Comparison of ENCODE assay signal across 10 cellular contexts in the genomic region with DNA sequence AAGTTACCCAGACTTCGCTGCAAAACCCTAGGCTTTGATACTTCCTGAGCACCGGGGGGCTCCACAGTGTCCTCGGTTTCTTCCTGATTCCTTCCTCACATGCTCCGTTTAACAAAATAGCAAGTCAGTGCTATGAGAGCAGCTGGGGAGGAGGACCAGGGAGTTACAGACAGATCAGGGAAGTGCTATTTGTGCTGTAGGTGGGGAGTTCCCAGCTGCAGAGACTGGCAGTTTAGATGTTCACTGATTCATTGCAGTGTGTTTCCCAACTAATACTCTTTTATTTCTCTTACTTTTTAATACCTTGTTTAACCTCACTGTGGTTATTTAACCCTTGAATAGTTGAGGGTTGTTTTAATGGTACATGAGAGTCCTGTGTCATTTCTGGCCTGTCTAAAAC. TPM values are rescaled to one million over a fixed set of nuclear protein-coding genes. Genes with fewer than 3 reads are reported as not detected.
DNase-seq lines count a peak whose midpoint lies in the region; ATAC-seq, FAIRE-seq and TF ChIP-seq lines count a peak whose summit lies in the region.
"Not testable (repeated sequence)": the region's sequence is repeated elsewhere in the genome, so short reads cannot be mapped to it uniquely, and the experiment has no call there.
"Had no signal": no experiment of that assay in that cellular context is flagged by ENCODE, and none has a peak within 500 bp of the region (broad histone marks: within the 10 kb centered on the region; RNA-seq: fewer than 3 reads in every experiment).

No MANE protein-coding gene starts in this region.

- peak; percentile 44; the same call in 2 of the 3 replicates for ATAC-seq in DND-41 (ENCODE audit: insufficient read depth, low read depth)
- ATAC-seq in GM18868 (IDR thresholded peaks at IDR 0.05; ENCODE audit: unreplicated experiment) = peak; percentile 85
- ATAC-seq in HG02610 (IDR thresholded peaks at IDR 0.05; ENCODE audit: unreplicated experiment) = peak; percentile 64
- peak; percentile 51 for ATAC-seq in activated CD8-positive, alpha-beta T cell treated with anti-CD3 and anti-CD28 coated beads for 36 hours
- ATAC-seq in GM12878 = peak; percentile 44; the same call in 2 of the 3 replicates
- ATAC-seq in stimulated activated naive CD8-positive, alpha-beta T cell treated with anti-CD3 and anti-CD28 coated beads, Interleukin-15, amount 100 ng/mL, for 72 hours = peak; percentile 48

- not testable (repeated sequence) for H3K4me1 Mint-ChIP-seq in activated CD8-positive, alpha-beta T cell treated with anti-CD3 and anti-CD28 coated beads for 36 hours (ENCODE audit: low read depth); stimulated activated naive CD8-positive, alpha-beta T cell treated with anti-CD3 and anti-CD28 coated beads, Interleukin-15, amount 100 ng/mL, for 72 hours

- not testable (repeated sequence) for H3K27ac Mint-ChIP-seq in activated CD8-positive, alpha-beta T cell treated with anti-CD3 and anti-CD28 coated beads for 36 hours; stimulated activated naive CD8-positive, alpha-beta T cell treated with anti-CD3 and anti-CD28 coated beads, Interleukin-15, amount 100 ng/mL, for 72 hours

- FAIRE-seq in GM12878 (lab: Jason Lieb, UNC) = not testable (repeated sequence)

- not testable (repeated sequence) for H3K4me3 ChIP-seq in DND-41 (ENCODE audit: low read depth in 1 of 2, low read length in 2 of 2); GM12878

- RAD21 ChIA-PET in GM12878 (lab: Charles Lee; ENCODE audit: unreplicated experiment) = not testable (repeated sequence)

- DNase-seq in DND-41; activated CD8-positive, alpha-beta T cell treated with anti-CD3 and anti-CD28 coated beads for 36 hours; GM12878 (ENCODE audit: low read depth, low spot score); stimulated activated naive CD8-positive, alpha-beta T cell treated with anti-CD3 and anti-CD28 coated beads, Interleukin-15, amount 100 ng/mL, for 72 hours: not testable (repeated sequence)

- not testable (repeated sequence) for H3K4me2 ChIP-seq in DND-41 (ENCODE audit: insufficient read depth, low read length); GM12878 (ENCODE audit: control insufficient read depth, insufficient read depth)

- not testable (repeated sequence) for H3K4me3 Mint-ChIP-seq in activated CD8-positive, alpha-beta T cell treated with anti-CD3 and anti-CD28 coated beads for 36 hours; stimulated activated naive CD8-positive, alpha-beta T cell treated with anti-CD3 and anti-CD28 coated beads, Interleukin-15, amount 100 ng/mL, for 72 hours

- not testable (repeated sequence) for TF ChIP-seq EP300 in GM12878 (IDR thresholded peaks at IDR 0.05; ENCODE audit: borderline replicate concordance in 1 of 2, control insufficient read depth in 1 of 2, low read depth in 2 of 2, low read length in 2 of 2)

- H3K36me3 ChIP-seq in DND-41 (ENCODE audit: insufficient read depth, low read length); GM12878 (ENCODE audit: control insufficient read depth in 2 of 2, insufficient read depth in 2 of 2, low read length in 1 of 2): not testable (repeated sequence)

- not testable (repeated sequence) for H3K27me3 ChIP-seq in DND-41 (ENCODE audit: insufficient read depth, low read length, poor library complexity); GM12878 (replicated peaks in 1 of 2; ENCODE audit: control insufficient read depth in 2 of 2, insufficient read depth in 2 of 2, low read length in 1 of 2)

- BruUV-seq in GM12878 (replicated peaks; lab: Mats Ljungman, UMichigan) = not testable (repeated sequence)

- H4K20me1 ChIP-seq in DND-41 (ENCODE audit: insufficient read depth, low read length); GM12878 (ENCODE audit: control insufficient read depth, insufficient read depth): not testable (repeated sequence)

- H2AFZ ChIP-seq in DND-41 (ENCODE audit: low read depth, low read length); GM12878 (ENCODE audit: control insufficient read depth, low read depth, low read length): not testable (repeated sequence)

- CTCF ChIA-PET in activated CD8-positive, alpha-beta T cell treated with anti-CD3 and anti-CD28 coated beads for 36 hours (lab: Charles Lee); GM12878 (lab: Yijun Ruan, JAX): not testable (repeated sequence)

- not testable (repeated sequence) for H3K9me3 Mint-ChIP-seq in activated CD8-positive, alpha-beta T cell treated with anti-CD3 and anti-CD28 coated beads for 36 hours; stimulated activated naive CD8-positive, alpha-beta T cell treated with anti-CD3 and anti-CD28 coated beads, Interleukin-15, amount 100 ng/mL, for 72 hours

- not testable (repeated sequence) for TF ChIP-seq RAD21 in GM12878 (IDR thresholded peaks at IDR 0.05; ENCODE audit: insufficient read depth, low read depth, low read length)

- WGBS in GM12878 (ENCODE audit: insufficient coverage, insufficient replicate concordance, low lambda C conversion rate, missing lambda C conversion rate) = no CpG with 5 or more reads among the region's 4 CpGs

- in situ Hi-C loops in GM12878 (cut with MboI) = not testable (repeated sequence)

- intact Hi-C loops in activated CD8-positive, alpha-beta T cell treated with anti-CD3 and anti-CD28 coated beads for 36 hours (cut with micrococcal nuclease); GM12878 (cut with micrococcal nuclease; ENCODE audit: unreplicated experiment): not testable (repeated sequence)

- not testable (repeated sequence) for TF ChIP-seq CTCF in DND-41 (IDR thresholded peaks at IDR 0.05; ENCODE audit: borderline replicate concordance, extremely low read depth, low read length, poor library complexity, severe bottlenecking); activated CD8-positive, alpha-beta T cell treated with anti-CD3 and anti-CD28 coated beads for 36 hours (IDR thresholded peaks at IDR 0.05); GM12878 (IDR thresholded peaks at IDR 0.05 in 2 of 3, conservative IDR thresholded peaks at IDR 0.05 in 1 of 3; ENCODE audit: control insufficient read depth in 2 of 3, extremely low read depth in 1 of 3, insufficient read depth in 1 of 3, low read depth in 3 of 3, low read length in 3 of 3)

- SMC1A ChIA-PET in GM12878 (lab: Charles Lee; ENCODE audit: uncharacterized antibody, unreplicated experiment) = not testable (repeated sequence)

- not testable (repeated sequence) for H3K79me2 ChIP-seq in DND-41 (ENCODE audit: insufficient read depth, low read length); GM12878 (ENCODE audit: control insufficient read depth, insufficient read depth, low read length)

- H3K27ac ChIP-seq in DND-41 (ENCODE audit: low read length); GM12878 (ENCODE audit: control insufficient read depth, insufficient read depth): not testable (repeated sequence)

- H3K9me3 ChIP-seq in DND-41 (ENCODE audit: insufficient read depth, low read length, severe bottlenecking); GM12878 (replicated peaks; ENCODE audit: control insufficient read depth, insufficient read depth, low read length): not testable (repeated sequence)

- POLR2A ChIA-PET in activated CD8-positive, alpha-beta T cell treated with anti-CD3 and anti-CD28 coated beads for 36 hours (lab: Charles Lee); GM12878 (lab: Charles Lee): not testable (repeated sequence)

- H3K9ac ChIP-seq in DND-41 (ENCODE audit: low read depth, low read length); GM12878 (ENCODE audit: control insufficient read depth, insufficient read depth, low read length): not testable (repeated sequence)

- H3K36me3 Mint-ChIP-seq in activated CD8-positive, alpha-beta T cell treated with anti-CD3 and anti-CD28 coated beads for 36 hours (ENCODE audit: low read depth) = not testable (repeated sequence)

- H3K4me1 ChIP-seq in DND-41 (ENCODE audit: insufficient read depth, low read length); GM12878 (ENCODE audit: control insufficient read depth, insufficient read depth, low read length): not testable (repeated sequence)

- H3K27me3 Mint-ChIP-seq in activated CD8-positive, alpha-beta T cell treated with anti-CD3 and anti-CD28 coated beads for 36 hours; stimulated activated naive CD8-positive, alpha-beta T cell treated with anti-CD3 and anti-CD28 coated beads, Interleukin-15, amount 100 ng/mL, for 72 hours: not testable (repeated sequence)

- not testable (repeated sequence) for TF ChIP-seq POLR2A in GM12878 (IDR thresholded peaks at IDR 0.05; ENCODE audit: low read depth, low read length)

RNA-seq across cellular contexts. Expression of gene GOLGA8M, which starts 45.8 kb away (rescaled TPM):
- 1 to 10 TPM in 1 of 2 experiments, under 1 TPM in 1; 0.99 to 1.0 TPM for total RNA-seq in activated CD8-positive, alpha-beta T cell treated with anti-CD3 and anti-CD28 coated beads for 36 hours
- total RNA-seq in GM12878 (2013; cell fraction: nucleolus; rRNA removed) = not detected in 2 replicates
- not detected in 2 replicates for total RNA-seq in GM12878 (2014; rRNA removed)
- total RNA-seq in GM12878 (2014; rRNA removed; fragmentation: Illumina TruSeq; extraction: Trizol) = not detected in 2 replicates
- total RNA-seq in GM12878 (2021) = not detected in 2 replicates
- polyA plus RNA-seq in GM12878 (2011; ENCODE audit: low read depth) = not detected
- polyA plus RNA-seq in GM12878 (2011; rRNA removed) = 0.08 and 0.32 TPM in 2 replicates
- 0.10 and 0.24 TPM in 2 replicates for polyA plus RNA-seq in GM12878 (2011; cell fraction: cytosol; rRNA removed)
- polyA plus RNA-seq in GM12878 (2011; cell fraction: nucleus; rRNA removed) = 0.51 and 0.70 TPM in 2 replicates
- polyA plus RNA-seq in GM12878 (2012) = not detected in 2 replicates
- not detected in 2 replicates for polyA plus RNA-seq in GM12878 (2014; fragmentation: Illumina TruSeq; extraction: Trizol)
- polyA plus RNA-seq in GM12878 (2014; fragmentation: Nextera tagmentation; extraction: Ambion mirVana) = not detected
- polyA plus RNA-seq in GM12878 (2014; rRNA removed) = not detected in 2 replicates
- polyA plus RNA-seq in GM12878 (2016; fragmentation: Nextera tagmentation; extraction: Ambion mirVana) = not detected
- not detected in 2 replicates for polyA minus RNA-seq in GM12878 (2011; rRNA and poly(A)+ RNA removed)
- polyA minus RNA-seq in GM12878 (2011; cell fraction: cytosol; rRNA and poly(A)+ RNA removed) = not detected in 2 replicates
- 0.19 TPM in 1 of 2 replicates, not detected in the other for polyA minus RNA-seq in GM12878 (2011; cell fraction: nucleus; rRNA and poly(A)+ RNA removed)
- total RNA-seq: Caco-2, Calu3, Daoy, G401 had no signal
